Comparison of ENCODE assay signal across 24 cellular contexts in the genomic region with DNA sequence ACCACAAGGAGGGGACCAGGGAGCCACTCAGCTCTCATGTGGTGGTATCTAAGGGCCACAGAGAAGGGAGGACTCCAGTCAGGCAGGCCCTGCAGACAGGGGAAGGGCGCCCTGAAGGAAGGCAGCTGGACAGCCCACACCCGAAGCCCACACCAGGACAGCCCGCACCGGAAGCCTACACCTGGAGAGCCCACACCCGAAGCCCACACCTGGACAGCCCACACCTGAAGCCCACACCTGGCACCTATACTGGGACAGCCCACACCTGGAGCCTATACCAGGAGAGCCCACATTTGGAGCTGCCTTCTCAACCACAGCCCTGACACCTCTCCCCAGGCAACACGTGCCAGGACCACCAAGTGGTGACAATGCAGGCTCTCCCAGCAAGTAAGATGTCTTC. TPM values are rescaled to one million over a fixed set of nuclear protein-coding genes. Genes with fewer than 3 reads are reported as not detected.
DNase-seq lines count a peak whose midpoint lies in the region; ATAC-seq, FAIRE-seq and TF ChIP-seq lines count a peak whose summit lies in the region.
"Had no signal": no experiment of that assay in that cellular context is flagged by ENCODE, and none has a peak within 500 bp of the region (broad histone marks: within the 10 kb centered on the region; RNA-seq: fewer than 3 reads in every experiment).

No MANE protein-coding gene starts in this region.

- H3K4me1 ChIP-seq in uterus (peaks cover 0 to 4% of the 10 kb centered on the region in 2 donors), HepG2 (ENCODE audit: insufficient read depth, low read length) (no peaks in the 10 kb centered on the region)
- H3K4me1 ChIP-seq: BE2C had no signal

- H4K20me1 ChIP-seq in HepG2 (ENCODE audit: insufficient read depth, low read length) = peaks cover 7% of the 10 kb centered on the region; the same call in 1 of the 2 replicates

- peak overlapping the region; percentile 22 for H3K27ac Mint-ChIP-seq in activated T-cell treated with anti-CD3 and anti-CD28 coated beads, Interleukin-2, amount 50 U/mL, for 24 hours
- H3K27ac Mint-ChIP-seq in T-helper 17 cell = peak overlapping the region; percentile 71
- H3K27ac Mint-ChIP-seq in memory B cell = peak overlapping the region; percentile 47

- TF ChIP-seq POLR2A in uterus (IDR thresholded peaks at IDR 0.05) (no peak), HepG2 (IDR thresholded peaks at IDR 0.05; ENCODE audit: insufficient read depth in 1 of 2, low read depth in 2 of 2, low read length in 2 of 2) (no peak)

- H3K9me3 Mint-ChIP-seq in activated T-cell treated with anti-CD3 and anti-CD28 coated beads, Interleukin-2, amount 50 U/mL, for 24 hours = no peaks in the 10 kb centered on the region
- no peaks in the 10 kb centered on the region for H3K9me3 Mint-ChIP-seq in memory B cell
- H3K9me3 Mint-ChIP-seq: CD14-positive monocyte; CD4-positive, alpha-beta memory T cell had no signal

- no peak overlapping the region for H2AFZ ChIP-seq in HepG2 (ENCODE audit: low read length)
- H2AFZ ChIP-seq: GM23248 had no signal

- no peak for ATAC-seq in T-helper 17 cell
- no peak for ATAC-seq in memory B cell (ENCODE audit: low read depth)
- ATAC-seq in GM21717 (IDR thresholded peaks at IDR 0.05; ENCODE audit: unreplicated experiment) = no peak
- ATAC-seq in HepG2 = no peak

- H3K27ac ChIP-seq in uterus (no peak overlapping the region), HepG2 (ENCODE audit: extremely low read length, insufficient read depth, low read length) (no peak overlapping the region)
- H3K27ac ChIP-seq: 22Rv1; BLaER1 treated with 17β-estradiol and CSF1 and Interleukin-3, amounts not matched to agents 10 nM and 100 nM; GM23248 had no signal

- BruUV-seq in HepG2 (replicated peaks; lab: Mats Ljungman, UMichigan) = no TSS peak

- no peak overlapping the region for H3K9ac ChIP-seq in HepG2 (ENCODE audit: insufficient read depth, low read depth, low read length)
- H3K9ac ChIP-seq: BLaER1 treated with 17β-estradiol and CSF1 and Interleukin-3, amounts not matched to agents 10 nM and 100 nM; GM23248 had no signal

- H3K9me3 ChIP-seq in T-helper 17 cell (ENCODE audit: control insufficient read depth, low read length, poor library complexity, severe bottlenecking) (no peaks in the 10 kb centered on the region), uterus (no peaks in the 10 kb centered on the region), HepG2 (ENCODE audit: low read length) (no peaks in the 10 kb centered on the region)
- H3K9me3 ChIP-seq: BE2C; BLaER1 treated with 17β-estradiol and CSF1 and Interleukin-3, amounts not matched to agents 10 nM and 100 nM had no signal

- H3K4me3 ChIP-seq in uterus (no peak overlapping the region), HepG2 (replicated peaks in 1 of 3; ENCODE audit: insufficient read depth in 1 of 3, low read depth in 2 of 3, low read length in 3 of 3) (no peak overlapping the region)
- H3K4me3 ChIP-seq: BLaER1 treated with 17β-estradiol and CSF1 and Interleukin-3, amounts not matched to agents 10 nM and 100 nM; GM23248 had no signal

- no peaks in the 10 kb centered on the region for H3K79me2 ChIP-seq in HepG2 (ENCODE audit: insufficient read depth, low read length)

- no CpG with 5 or more reads among the region's 6 CpGs for WGBS in HepG2 (ENCODE audit: low lambda C conversion rate)

- H3K4me3 Mint-ChIP-seq in activated T-cell treated with anti-CD3 and anti-CD28 coated beads, Interleukin-2, amount 50 U/mL, for 24 hours = no peak overlapping the region
- H3K4me3 Mint-ChIP-seq in T-helper 17 cell = no peak overlapping the region
- no peak overlapping the region for H3K4me3 Mint-ChIP-seq in memory B cell
- H3K4me3 Mint-ChIP-seq: CD14-positive monocyte had no signal

- peaks cover 25% of the 10 kb centered on the region for H3K4me1 Mint-ChIP-seq in activated T-cell treated with anti-CD3 and anti-CD28 coated beads, Interleukin-2, amount 50 U/mL, for 24 hours (ENCODE audit: low read depth)
- H3K4me1 Mint-ChIP-seq in T-helper 17 cell = peaks cover 19% of the 10 kb centered on the region
- H3K4me1 Mint-ChIP-seq in memory B cell = peaks cover 14% of the 10 kb centered on the region

- TF ChIP-seq RAD21 in HepG2 (CRISPR knock-in tag; IDR thresholded peaks at IDR 0.05) = no peak

- no peak for DNase-seq in activated T-cell treated with anti-CD3 and anti-CD28 coated beads, Interleukin-2, amount 50 U/mL, for 24 hours
- no peak for DNase-seq in activated T-cell treated with anti-CD3 and anti-CD28 coated beads, Interleukin-2, amount 50 U/mL, for 48 hours
- no peak for DNase-seq in T-helper 17 cell
- no peak for DNase-seq in memory B cell (ENCODE audit: low spot score in 2 of 2)
- DNase-seq in uterus = no peak
- DNase-seq in AML-193 (lab: John Stamatoyannopoulos, UW) = no peak
- no peak for DNase-seq in HepG2 (ENCODE audit: low spot score)
- DNase-seq: BE2C; Calu3; CD4-positive, alpha-beta memory T cell; COR-L47; DMS53; DMS79 treated with DMSO at 0.1 percent for 48 hours; GM23248; H7; HCEC 1CT had no signal

- no peak for TF ChIP-seq EP300 in HepG2 (IDR thresholded peaks at IDR 0.05; ENCODE audit: low read depth in 2 of 2, low read length in 2 of 2)
- TF ChIP-seq EP300 in HepG2 (CRISPR knock-in tag; IDR thresholded peaks at IDR 0.05; ENCODE audit: borderline replicate concordance) = no peak

- no peaks in the 10 kb centered on the region for H3K27me3 ChIP-seq in uterus
- H3K27me3 ChIP-seq in HepG2 (ENCODE audit: control insufficient read depth in 1 of 2, insufficient read depth in 2 of 2, low read length in 2 of 2) = no peaks in the 10 kb centered on the region
- H3K27me3 ChIP-seq: BE2C; BLaER1 treated with 17β-estradiol and CSF1 and Interleukin-3, amounts not matched to agents 10 nM and 100 nM had no signal

- peaks cover 56% of the 10 kb centered on the region for H3K36me3 Mint-ChIP-seq in activated T-cell treated with anti-CD3 and anti-CD28 coated beads, Interleukin-2, amount 50 U/mL, for 24 hours (ENCODE audit: low read depth)
- H3K36me3 Mint-ChIP-seq in T-helper 17 cell (ENCODE audit: low read depth) = no peaks in the 10 kb centered on the region
- peaks cover 2% of the 10 kb centered on the region for H3K36me3 Mint-ChIP-seq in memory B cell

- H3K4me2 ChIP-seq in HepG2 (ENCODE audit: low read depth, low read length) = no peak overlapping the region
- H3K4me2 ChIP-seq: BLaER1 treated with 17β-estradiol and CSF1 and Interleukin-3, amounts not matched to agents 10 nM and 100 nM had no signal

- intact Hi-C loops in uterus (cut with DNase I; ENCODE audit: low total_unique reads) (no loop called here), HepG2 (cut with micrococcal nuclease; ENCODE audit: unreplicated experiment) (no loop called here)

- in situ Hi-C loops in HepG2 (cut with HindIII; ENCODE audit: extremely low pct_ligation_motif_present, low pct_unique_long_range_greater_than_20kb) = loop anchor here (10.0 kb wide), 1 partner anchor 236 kb away; no protein-coding TSS in a partner anchor

- H3K36me3 ChIP-seq in uterus = no peaks in the 10 kb centered on the region
- peaks cover 12 to 26% of the 10 kb centered on the region in 2 experiments; a peak in 4 of 5 replicates for H3K36me3 ChIP-seq in HepG2 (replicated peaks in 1 of 2; ENCODE audit: control insufficient read depth in 1 of 2, insufficient read depth in 2 of 2, low read length in 2 of 2)

- CTCF ChIA-PET in HepG2 (lab: Yijun Ruan, JAX; ENCODE audit: low intra/inter-chr PET ratio, low total read pairs) = no interaction called here

- no peak for TF ChIP-seq CTCF in uterus (IDR thresholded peaks at IDR 0.05)
- TF ChIP-seq CTCF in HepG2 (CRISPR knock-in tag; IDR thresholded peaks at IDR 0.05) = no peak

- no peak for FAIRE-seq in HepG2 (lab: Jason Lieb, UNC)
- FAIRE-seq: A204.1, G401.6, GM12892, H1 had no signal

- no peaks in the 10 kb centered on the region for H3K27me3 Mint-ChIP-seq in activated T-cell treated with anti-CD3 and anti-CD28 coated beads, Interleukin-2, amount 50 U/mL, for 24 hours
- no peaks in the 10 kb centered on the region for H3K27me3 Mint-ChIP-seq in T-helper 17 cell
- no peaks in the 10 kb centered on the region for H3K27me3 Mint-ChIP-seq in memory B cell
- H3K27me3 Mint-ChIP-seq: CD4-positive, alpha-beta memory T cell had no signal

- POLR2A ChIA-PET in HepG2 (lab: Yijun Ruan, JAX) = interaction anchor here (1.0 kb wide), 1 partner anchor 19 kb away, joined by 3 read pairs; a partner anchor contains a TSS

RNA-seq across cellular contexts. Expression of a gene that starts 11.7 kb away (rescaled TPM):
- total RNA-seq in T-helper 17 cell = 10 to 100 TPM; 12.5 to 16.6 TPM
- total RNA-seq in uterus = 10 to 100 TPM; 22.4 to 72.5 (median 37.7) TPM
- total RNA-seq in HepG2 (2016; rRNA removed; fragmentation: Illumina TruSeq; extraction: Trizol) = 16.0 and 25.8 TPM in 2 replicates
- 5.2 and 7.7 TPM in 2 replicates for total RNA-seq in HepG2 (2016; cell fraction: cytosol; rRNA removed; fragmentation: Illumina TruSeq; extraction: Trizol; ENCODE audit: low read depth)
- 18.1 and 26.7 TPM in 2 replicates for total RNA-seq in HepG2 (2016; cell fraction: insoluble cytoplasmic fraction; rRNA removed; fragmentation: Illumina TruSeq; extraction: Trizol)
- 14.2 and 15.9 TPM in 2 replicates for total RNA-seq in HepG2 (2016; cell fraction: membrane; rRNA removed; fragmentation: Illumina TruSeq; extraction: Trizol)
- total RNA-seq in HepG2 (2016; cell fraction: nucleus; rRNA removed; fragmentation: Illumina TruSeq; extraction: Trizol) = 19.5 and 20.8 TPM in 2 replicates
- 25.4 and 35.4 TPM in 2 replicates for polyA plus RNA-seq in HepG2 (2011; rRNA removed)
- polyA plus RNA-seq in HepG2 (2011; cell fraction: cytosol; rRNA removed) = 20.8 and 29.8 TPM in 2 replicates
- polyA plus RNA-seq in HepG2 (2011; cell fraction: nucleus; rRNA removed) = 39.0 and 41.7 TPM in 2 replicates
- 13.0 and 16.0 TPM in 2 replicates for polyA plus RNA-seq in HepG2 (2012)
- 5.6 and 6.4 TPM in 2 replicates for polyA plus RNA-seq in HepG2 (2016; cell fraction: cytosol; fragmentation: Illumina TruSeq; extraction: Trizol; ENCODE audit: low read depth)
- polyA plus RNA-seq in HepG2 (2016; cell fraction: insoluble cytoplasmic fraction; fragmentation: Illumina TruSeq; extraction: Trizol; ENCODE audit: low read depth) = 14.3 TPM in 2 replicates
- polyA plus RNA-seq in HepG2 (2016; cell fraction: membrane; fragmentation: Illumina TruSeq; extraction: Trizol; ENCODE audit: low read depth) = 9.6 and 10.9 TPM in 2 replicates
- polyA plus RNA-seq in HepG2 (2016; cell fraction: nucleus; fragmentation: Illumina TruSeq; extraction: Trizol; ENCODE audit: insufficient read depth, low read depth) = 34.7 and 36.4 TPM in 2 replicates
- 60.4 and 130 TPM in 2 replicates for polyA minus RNA-seq in HepG2 (2011; rRNA and poly(A)+ RNA removed; ENCODE audit: low replicate concordance)
- polyA minus RNA-seq in HepG2 (2011; cell fraction: cytosol; rRNA and poly(A)+ RNA removed) = 12.0 and 12.9 TPM in 2 replicates
- polyA minus RNA-seq in HepG2 (2011; cell fraction: nucleus; rRNA and poly(A)+ RNA removed) = 12.6 and 20.5 TPM in 2 replicates

RNA-seq across cellular contexts. Expression of a gene that starts 19.4 kb away (rescaled TPM):
- total RNA-seq in T-helper 17 cell (10 to 100 TPM in 1 of 2 donors, 1 to 10 TPM in 1; 8.6 to 11.6 TPM), uterus (10 to 100 TPM in 2 of 4 donors, 1 to 10 TPM in 2; 5.9 to 80.3 (median 15.7) TPM), HepG2 (2016; rRNA removed; fragmentation: Illumina TruSeq; extraction: Trizol) (133 and 134 TPM in 2 replicates)
- total RNA-seq in HepG2 (2016; cell fraction: cytosol; rRNA removed; fragmentation: Illumina TruSeq; extraction: Trizol; ENCODE audit: low read depth) = 22.3 and 24.9 TPM in 2 replicates
- total RNA-seq in HepG2 (2016; cell fraction: insoluble cytoplasmic fraction; rRNA removed; fragmentation: Illumina TruSeq; extraction: Trizol) = 115 and 130 TPM in 2 replicates
- 33.8 and 39.4 TPM in 2 replicates for total RNA-seq in HepG2 (2016; cell fraction: membrane; rRNA removed; fragmentation: Illumina TruSeq; extraction: Trizol)
- total RNA-seq in HepG2 (2016; cell fraction: nucleus; rRNA removed; fragmentation: Illumina TruSeq; extraction: Trizol) = 68.8 and 75.2 TPM in 2 replicates
- 34.3 and 43.5 TPM in 2 replicates for polyA plus RNA-seq in HepG2 (2011; rRNA removed)
- polyA plus RNA-seq in HepG2 (2011; cell fraction: cytosol; rRNA removed) = 28.9 and 46.8 TPM in 2 replicates
- 34.6 and 57.1 TPM in 2 replicates for polyA plus RNA-seq in HepG2 (2011; cell fraction: nucleus; rRNA removed)
- polyA plus RNA-seq in HepG2 (2012) = 19.7 and 32.1 TPM in 2 replicates
- 7.2 and 8.0 TPM in 2 replicates for polyA plus RNA-seq in HepG2 (2016; cell fraction: cytosol; fragmentation: Illumina TruSeq; extraction: Trizol; ENCODE audit: low read depth)
- polyA plus RNA-seq in HepG2 (2016; cell fraction: insoluble cytoplasmic fraction; fragmentation: Illumina TruSeq; extraction: Trizol; ENCODE audit: low read depth) = 74.7 and 93.0 TPM in 2 replicates
- 14.0 and 16.6 TPM in 2 replicates for polyA plus RNA-seq in HepG2 (2016; cell fraction: membrane; fragmentation: Illumina TruSeq; extraction: Trizol; ENCODE audit: low read depth)
- polyA plus RNA-seq in HepG2 (2016; cell fraction: nucleus; fragmentation: Illumina TruSeq; extraction: Trizol; ENCODE audit: insufficient read depth, low read depth) = 65.8 and 73.2 TPM in 2 replicates
- 166 and 435 TPM in 2 replicates for polyA minus RNA-seq in HepG2 (2011; rRNA and poly(A)+ RNA removed; ENCODE audit: low replicate concordance)
- 38.0 and 60.1 TPM in 2 replicates for polyA minus RNA-seq in HepG2 (2011; cell fraction: cytosol; rRNA and poly(A)+ RNA removed)
- 20.4 and 28.2 TPM in 2 replicates for polyA minus RNA-seq in HepG2 (2011; cell fraction: nucleus; rRNA and poly(A)+ RNA removed)

RNA-seq across cellular contexts. Expression of a gene that starts 50.2 kb away (rescaled TPM):
- total RNA-seq in T-helper 17 cell (1 to 10 TPM; 4.8 to 5.5 TPM), uterus (10 to 100 TPM in 1 of 4 donors, 1 to 10 TPM in 1, not detected in 2; 1.5 to 13.5 TPM), HepG2 (2016; rRNA removed; fragmentation: Illumina TruSeq; extraction: Trizol) (13.5 and 25.1 TPM in 2 replicates)
- total RNA-seq in HepG2 (2016; cell fraction: cytosol; rRNA removed; fragmentation: Illumina TruSeq; extraction: Trizol; ENCODE audit: low read depth) = 11.1 and 12.1 TPM in 2 replicates
- 12.9 and 25.2 TPM in 2 replicates for total RNA-seq in HepG2 (2016; cell fraction: insoluble cytoplasmic fraction; rRNA removed; fragmentation: Illumina TruSeq; extraction: Trizol)
- 17.4 and 19.2 TPM in 2 replicates for total RNA-seq in HepG2 (2016; cell fraction: membrane; rRNA removed; fragmentation: Illumina TruSeq; extraction: Trizol)
- total RNA-seq in HepG2 (2016; cell fraction: nucleus; rRNA removed; fragmentation: Illumina TruSeq; extraction: Trizol) = 22.7 and 24.9 TPM in 2 replicates
- 20.4 and 31.7 TPM in 2 replicates for polyA plus RNA-seq in HepG2 (2011; rRNA removed)
- polyA plus RNA-seq in HepG2 (2011; cell fraction: cytosol; rRNA removed) = 24.7 and 33.2 TPM in 2 replicates
- 25.3 and 29.3 TPM in 2 replicates for polyA plus RNA-seq in HepG2 (2011; cell fraction: nucleus; rRNA removed)
- polyA plus RNA-seq in HepG2 (2012) = 12.3 and 15.4 TPM in 2 replicates
- polyA plus RNA-seq in HepG2 (2016; cell fraction: cytosol; fragmentation: Illumina TruSeq; extraction: Trizol; ENCODE audit: low read depth) = 13.5 and 14.7 TPM in 2 replicates
- 12.3 and 15.0 TPM in 2 replicates for polyA plus RNA-seq in HepG2 (2016; cell fraction: insoluble cytoplasmic fraction; fragmentation: Illumina TruSeq; extraction: Trizol; ENCODE audit: low read depth)
- polyA plus RNA-seq in HepG2 (2016; cell fraction: membrane; fragmentation: Illumina TruSeq; extraction: Trizol; ENCODE audit: low read depth) = 18.5 and 19.8 TPM in 2 replicates
- 39.4 and 41.1 TPM in 2 replicates for polyA plus RNA-seq in HepG2 (2016; cell fraction: nucleus; fragmentation: Illumina TruSeq; extraction: Trizol; ENCODE audit: insufficient read depth, low read depth)
- polyA minus RNA-seq in HepG2 (2011; rRNA and poly(A)+ RNA removed; ENCODE audit: low replicate concordance) = 19.7 and 24.8 TPM in 2 replicates
- polyA minus RNA-seq in HepG2 (2011; cell fraction: cytosol; rRNA and poly(A)+ RNA removed) = 10.5 and 11.6 TPM in 2 replicates
- 5.3 and 7.3 TPM in 2 replicates for polyA minus RNA-seq in HepG2 (2011; cell fraction: nucleus; rRNA and poly(A)+ RNA removed)
